ENCODE assay signal across 19 cellular contexts in the genomic region with DNA sequence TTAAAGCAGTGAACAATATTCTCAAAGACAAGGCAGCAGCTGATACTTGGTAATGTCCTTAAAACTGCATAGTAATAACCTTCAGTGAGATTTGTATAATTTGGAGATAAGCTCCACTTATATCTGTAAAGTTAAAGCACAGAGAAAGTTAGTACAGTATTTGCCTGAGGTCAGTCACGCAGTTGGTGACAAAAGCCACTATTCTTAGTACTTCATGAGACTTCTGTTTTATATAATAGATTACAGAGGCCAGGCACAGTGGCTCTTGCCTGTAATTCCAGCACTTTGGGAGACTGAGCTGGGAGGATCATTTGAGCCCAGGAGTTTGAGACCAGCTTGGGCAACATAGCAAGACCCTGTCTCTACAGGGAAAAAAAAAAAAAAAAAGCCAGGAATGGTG.
DNase-seq lines count a peak whose midpoint lies in the region; ATAC-seq and TF ChIP-seq lines count a peak whose summit lies in the region.
"Had no signal": no experiment of that assay in that cellular context is flagged by ENCODE, and none has a peak within 500 bp of the region (broad histone marks: within the 10 kb centered on the region; RNA-seq: fewer than 3 reads in every experiment).

No MANE protein-coding gene starts in this region.

- H2AFZ ChIP-seq in GM23338 (no peak overlapping the region), osteoblast (ENCODE audit: low read length) (no peak overlapping the region)

- peaks cover 17% of the 10 kb centered on the region for H3K9me3 Mint-ChIP-seq in GM23338

- H3K4me1 Mint-ChIP-seq in GM23338, result peaks cover 20% of the 10 kb centered on the region

- H3F3A ChIP-seq in GM23338 (replicated peaks; ENCODE audit: low read depth), result no peaks in the 10 kb centered on the region

- H3K4me1 ChIP-seq in GM23338 (ENCODE audit: insufficient read depth) (peaks cover 18% of the 10 kb centered on the region), body of pancreas (peaks cover 59% of the 10 kb centered on the region), osteoblast (ENCODE audit: insufficient read depth, low read length) (no peaks in the 10 kb centered on the region)

- H3K79me2 ChIP-seq in GM23338 (replicated peaks; ENCODE audit: insufficient read depth), result peaks cover 62% of the 10 kb centered on the region
- H3K79me2 ChIP-seq in osteoblast (ENCODE audit: insufficient read depth, low read length), result no peaks in the 10 kb centered on the region

- H3K4me3 ChIP-seq in GM23338 (no peak overlapping the region), body of pancreas (no peak overlapping the region), osteoblast (ENCODE audit: insufficient read depth, low read length) (no peak overlapping the region)

- no peaks in the 10 kb centered on the region; the same call in 1 of the 2 replicates for H4K20me1 ChIP-seq in GM23338 (replicated peaks; ENCODE audit: insufficient read depth)
- no peaks in the 10 kb centered on the region for H4K20me1 ChIP-seq in osteoblast (ENCODE audit: insufficient read depth, low read length)

- no peak for TF ChIP-seq POLR2A in body of pancreas (IDR thresholded peaks at IDR 0.05)

- 29% methylated on average over 1 of the region's 1 CpG for WGBS in body of pancreas, 2 donors

- H3K4me3 Mint-ChIP-seq in GM23338, result no peak overlapping the region

- H3K36me3 Mint-ChIP-seq in GM23338 (ENCODE audit: low read depth), result peaks cover 33% of the 10 kb centered on the region

- H3K9me3 ChIP-seq in body of pancreas (no peaks in the 10 kb centered on the region), osteoblast (ENCODE audit: low read depth, low read length) (no peaks in the 10 kb centered on the region)

- H3K27ac ChIP-seq in GM23338 (ENCODE audit: low read depth) (0 out of 2 replicates have a peak overlapping the region, but pooled peaks have one; percentile 16), body of pancreas (peak overlapping the region; percentile 8 to 93 (median 55)), osteoblast (ENCODE audit: low read depth, low read length) (no peak overlapping the region)

- TF ChIP-seq CTCF in GM23338 (conservative IDR thresholded peaks at IDR 0.05; ENCODE audit: low read depth in 2 of 2), result no peak
- no peak for TF ChIP-seq CTCF in body of pancreas (IDR thresholded peaks at IDR 0.05)
- no peak for TF ChIP-seq CTCF in osteoblast (IDR thresholded peaks at IDR 0.05; ENCODE audit: extremely low read depth, low read depth, low read length)

- H3K27me3 ChIP-seq in GM23338 (ENCODE audit: insufficient read depth) (no peaks in the 10 kb centered on the region), body of pancreas (no peaks in the 10 kb centered on the region), osteoblast (ENCODE audit: insufficient read depth, low read length) (peaks cover 6% of the 10 kb centered on the region)

- peaks cover 3% of the 10 kb centered on the region for H3K27me3 Mint-ChIP-seq in GM23338 (ENCODE audit: insufficient read depth, low read depth, poor library complexity)

- H3K27ac Mint-ChIP-seq in GM23338, result no peak overlapping the region

- H3K36me3 ChIP-seq in GM23338 (ENCODE audit: insufficient read depth) (no peaks in the 10 kb centered on the region), body of pancreas (replicated peaks in 1 of 2; ENCODE audit: insufficient read depth in 1 of 2, low read depth in 2 of 2) (no peaks in the 10 kb centered on the region), osteoblast (ENCODE audit: insufficient read depth, low read length) (no peaks in the 10 kb centered on the region)

- H3K4me2 ChIP-seq in GM23338 (0 out of 2 replicates have a peak overlapping the region, but pooled peaks have one; percentile 46), osteoblast (ENCODE audit: insufficient read depth, low read length) (no peak overlapping the region)

- no peak for DNase-seq in GM23338 (ENCODE audit: low spot score)
- peak in 1 of 4 donors; percentile 26 for DNase-seq in body of pancreas
- no peak for DNase-seq in left ventricle myocardium superior
- peak; percentile 27 for DNase-seq in osteoblast (ENCODE audit: insufficient read length, low spot score, missing footprints)
- DNase-seq in HuH-7 (ENCODE audit: low spot score), result no peak
- DNase-seq: Calu3, DMS153, DND-41, H7, IMR-90, KG1, MM.1S, NCI-H2029, NCI-H446, NCI-H526, RPMI8226, SHP77 treated with DMSO at 0.1 percent for 48 hours had no signal

- no peak for ATAC-seq in GM23338
- no peak for ATAC-seq in body of pancreas
- peak; percentile 78 for ATAC-seq in left ventricle myocardium superior
- ATAC-seq in GM19395 (IDR thresholded peaks at IDR 0.05; ENCODE audit: unreplicated experiment), result no peak
- no peak for ATAC-seq in HG03378 (IDR thresholded peaks at IDR 0.05; ENCODE audit: unreplicated experiment)

- no peaks in the 10 kb centered on the region for H3K9me2 ChIP-seq in GM23338 (ENCODE audit: insufficient read depth)

- intact Hi-C loops in body of pancreas (cut with DNase I) (no loop called here), left ventricle myocardium superior (cut with micrococcal nuclease) (no loop called here)

TF ChIP-seq in GM23338, 12 proteins besides CTCF, POLR2A, EP300 and RAD21 (continues in another document):
- TF ChIP-seq NANOG (IDR thresholded peaks at IDR 0.05; ENCODE audit: borderline replicate concordance), result no peak
- TF ChIP-seq ZNF331 (CRISPR knock-in tag; IDR thresholded peaks at IDR 0.05; ENCODE audit: low read depth), result no peak
- TF ChIP-seq, protein P1, sequence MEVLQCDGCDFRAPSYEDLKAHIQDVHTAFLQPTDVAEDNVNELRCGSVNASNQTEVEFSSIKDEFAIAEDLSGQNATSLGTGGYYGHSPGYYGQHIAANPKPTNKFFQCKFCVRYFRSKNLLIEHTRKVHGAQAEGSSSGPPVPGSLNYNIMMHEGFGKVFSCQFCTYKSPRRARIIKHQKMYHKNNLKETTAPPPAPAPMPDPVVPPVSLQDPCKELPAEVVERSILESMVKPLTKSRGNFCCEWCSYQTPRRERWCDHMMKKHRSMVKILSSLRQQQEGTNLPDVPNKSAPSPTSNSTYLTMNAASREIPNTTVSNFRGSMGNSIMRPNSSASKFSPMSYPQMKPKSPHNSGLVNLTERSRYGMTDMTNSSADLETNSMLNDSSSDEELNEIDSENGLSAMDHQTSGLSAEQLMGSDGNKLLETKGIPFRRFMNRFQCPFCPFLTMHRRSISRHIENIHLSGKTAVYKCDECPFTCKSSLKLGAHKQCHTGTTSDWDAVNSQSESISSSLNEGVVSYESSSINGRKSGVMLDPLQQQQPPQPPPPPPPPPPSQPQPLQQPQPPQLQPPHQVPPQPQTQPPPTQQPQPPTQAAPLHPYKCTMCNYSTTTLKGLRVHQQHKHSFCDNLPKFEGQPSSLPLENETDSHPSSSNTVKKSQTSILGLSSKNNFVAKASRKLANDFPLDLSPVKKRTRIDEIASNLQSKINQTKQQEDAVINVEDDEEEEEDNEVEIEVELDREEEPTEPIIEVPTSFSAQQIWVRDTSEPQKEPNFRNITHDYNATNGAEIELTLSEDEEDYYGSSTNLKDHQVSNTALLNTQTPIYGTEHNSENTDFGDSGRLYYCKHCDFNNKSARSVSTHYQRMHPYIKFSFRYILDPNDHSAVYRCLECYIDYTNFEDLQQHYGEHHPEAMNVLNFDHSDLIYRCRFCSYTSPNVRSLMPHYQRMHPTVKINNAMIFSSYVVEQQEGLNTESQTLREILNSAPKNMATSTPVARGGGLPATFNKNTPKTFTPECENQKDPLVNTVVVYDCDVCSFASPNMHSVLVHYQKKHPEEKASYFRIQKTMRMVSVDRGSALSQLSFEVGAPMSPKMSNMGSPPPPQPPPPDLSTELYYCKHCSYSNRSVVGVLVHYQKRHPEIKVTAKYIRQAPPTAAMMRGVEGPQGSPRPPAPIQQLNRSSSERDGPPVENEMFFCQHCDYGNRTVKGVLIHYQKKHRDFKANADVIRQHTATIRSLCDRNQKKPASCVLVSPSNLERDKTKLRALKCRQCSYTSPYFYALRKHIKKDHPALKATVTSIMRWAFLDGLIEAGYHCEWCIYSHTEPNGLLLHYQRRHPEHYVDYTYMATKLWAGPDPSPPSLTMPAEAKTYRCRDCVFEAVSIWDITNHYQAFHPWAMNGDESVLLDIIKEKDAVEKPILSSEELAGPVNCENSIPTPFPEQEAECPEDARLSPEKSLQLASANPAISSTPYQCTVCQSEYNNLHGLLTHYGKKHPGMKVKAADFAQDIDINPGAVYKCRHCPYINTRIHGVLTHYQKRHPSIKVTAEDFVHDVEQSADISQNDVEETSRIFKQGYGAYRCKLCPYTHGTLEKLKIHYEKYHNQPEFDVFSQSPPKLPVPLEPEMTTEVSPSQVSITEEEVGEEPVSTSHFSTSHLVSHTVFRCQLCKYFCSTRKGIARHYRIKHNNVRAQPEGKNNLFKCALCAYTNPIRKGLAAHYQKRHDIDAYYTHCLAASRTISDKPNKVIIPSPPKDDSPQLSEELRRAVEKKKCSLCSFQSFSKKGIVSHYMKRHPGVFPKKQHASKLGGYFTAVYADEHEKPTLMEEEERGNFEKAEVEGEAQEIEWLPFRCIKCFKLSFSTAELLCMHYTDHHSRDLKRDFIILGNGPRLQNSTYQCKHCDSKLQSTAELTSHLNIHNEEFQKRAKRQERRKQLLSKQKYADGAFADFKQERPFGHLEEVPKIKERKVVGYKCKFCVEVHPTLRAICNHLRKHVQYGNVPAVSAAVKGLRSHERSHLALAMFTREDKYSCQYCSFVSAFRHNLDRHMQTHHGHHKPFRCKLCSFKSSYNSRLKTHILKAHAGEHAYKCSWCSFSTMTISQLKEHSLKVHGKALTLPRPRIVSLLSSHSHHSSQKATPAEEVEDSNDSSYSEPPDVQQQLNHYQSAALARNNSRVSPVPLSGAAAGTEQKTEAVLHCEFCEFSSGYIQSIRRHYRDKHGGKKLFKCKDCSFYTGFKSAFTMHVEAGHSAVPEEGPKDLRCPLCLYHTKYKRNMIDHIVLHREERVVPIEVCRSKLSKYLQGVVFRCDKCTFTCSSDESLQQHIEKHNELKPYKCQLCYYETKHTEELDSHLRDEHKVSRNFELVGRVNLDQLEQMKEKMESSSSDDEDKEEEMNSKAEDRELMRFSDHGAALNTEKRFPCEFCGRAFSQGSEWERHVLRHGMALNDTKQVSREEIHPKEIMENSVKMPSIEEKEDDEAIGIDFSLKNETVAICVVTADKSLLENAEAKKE (CRISPR knock-in tag; IDR thresholded peaks at IDR 0.05), result no peak
- TF ChIP-seq CREB1 (CRISPR knock-in tag; IDR thresholded peaks at IDR 0.05; ENCODE audit: low read depth), result no peak
- no peak for TF ChIP-seq STAT1 (IDR thresholded peaks at IDR 0.05; ENCODE audit: unreplicated experiment)
- no peak for TF ChIP-seq JUNB (IDR thresholded peaks at IDR 0.05; ENCODE audit: unreplicated experiment)
- TF ChIP-seq ETS1 (IDR thresholded peaks at IDR 0.05), result no peak
